10 cellular contexts compared by ENCODE assay signal in the genomic region with DNA sequence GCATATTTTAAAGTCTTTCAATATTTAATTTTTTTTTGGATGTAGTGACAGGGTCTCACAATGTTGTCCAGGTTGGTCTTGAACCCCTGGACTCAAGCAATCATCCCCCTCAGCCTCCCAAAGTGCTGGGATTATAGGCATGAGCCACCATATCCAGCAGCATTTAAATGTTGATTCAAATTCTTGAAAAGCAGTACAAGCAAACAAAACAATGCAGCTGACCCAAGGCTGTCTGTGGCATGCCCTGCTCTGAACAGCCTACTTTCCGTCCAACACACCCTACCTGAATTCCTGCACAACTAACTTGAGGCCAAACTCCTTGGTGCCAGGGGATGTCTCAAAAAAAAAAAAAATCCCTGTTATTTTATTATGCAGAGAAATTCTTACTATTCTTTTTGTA. TPM values are rescaled to one million over a fixed set of nuclear protein-coding genes. Genes with fewer than 3 reads are reported as not detected.
"Had no signal": no experiment of that assay in that cellular context is flagged by ENCODE, and none has a peak within 500 bp of the region (broad histone marks: within the 10 kb centered on the region; RNA-seq: fewer than 3 reads in every experiment).

No MANE protein-coding gene starts in this region.

- DNase-seq: IMR-90, Karpas-422, KBM-7, KG1 had no signal

- H3K27ac ChIP-seq: HL-60, KMS-11 had no signal

- H3K4me2 ChIP-seq: KMS-11 had no signal

- H3K4me3 Mint-ChIP-seq: IgD-negative memory B cell had no signal

- H3K36me3 Mint-ChIP-seq: IgD-negative memory B cell had no signal

- H3K4me1 Mint-ChIP-seq: IgD-negative memory B cell had no signal

- H3K9ac ChIP-seq: KMS-11 had no signal

- FAIRE-seq: HTR-8/SVneo, K562 had no signal

- H3K4me3 ChIP-seq: K562 had no signal

- H3K27ac Mint-ChIP-seq: IgD-negative memory B cell had no signal

RNA-seq across cellular contexts. Expression of a gene that starts 23.0 kb away (rescaled TPM):
- total RNA-seq: HT1080, IMR-90 had no signal
- polyA plus RNA-seq: IMR-90 had no signal
